8 cellular contexts compared by ENCODE assay signal in genomic region chr18:62715829-62716678, GRCh38. TPM values are rescaled to one million over a fixed set of nuclear protein-coding genes. Genes with fewer than 3 reads are reported as not detected.
DNase-seq lines count a peak whose midpoint lies in the region; ATAC-seq lines count a peak whose summit lies in the region.

No MANE protein-coding gene starts in this region.

- under 1% methylated on average over 57 of the region's 123 CpGs for WGBS in mesenchymal stem cell

- H3K23ac ChIP-seq in mesenchymal stem cell (ENCODE audit: low read length in 2 of 2), result peak overlapping the region; percentile 34 to 96

- POLR2A ChIA-PET in activated CD4-positive, alpha-beta memory T cell treated with anti-CD3 and anti-CD28 coated beads, Interleukin-2, amount 10 ng/mL, durations not matched to agents 7 days and 5 days (lab: Charles Lee), result interaction anchor here (0.6 to 2.4 kb wide), 8 partner anchors 83 to 267 kb away, joined by 3 to 8 read pairs (median 5); partner anchors contain the start of gene ZCCHC2

- H3K79me1 ChIP-seq in mesenchymal stem cell (replicated peaks; ENCODE audit: low read length, poor library complexity, severe bottlenecking), result peaks cover 5% of the 10 kb centered on the region

- H2BK120ac ChIP-seq in mesenchymal stem cell (ENCODE audit: low read depth, low read length), result peak overlapping the region; percentile 92

- H3K27ac ChIP-seq in mesenchymal stem cell (ENCODE audit: low read length, poor library complexity, severe bottlenecking), result no peak overlapping the region

- peak; percentile 70 for DNase-seq in NCI-H2227 (lab: John Stamatoyannopoulos, UW; ENCODE audit: unreplicated experiment)
- no peak for DNase-seq in NCI-H2227 treated with DMSO at 0.1 percent for 48 hours (lab: John Stamatoyannopoulos, UW)
- DNase-seq in NCI-H1930 (lab: John Stamatoyannopoulos, UW), result peak; percentile 12 to 46
- DNase-seq in activated CD4-positive, alpha-beta memory T cell treated with anti-CD3 and anti-CD28 coated beads, Interleukin-2, amount 10 ng/mL, durations not matched to agents 7 days and 5 days, result peak; percentile 74
- peak; percentile 5 for DNase-seq in effector CD8-positive, alpha-beta T cell (lab: John Stamatoyannopoulos, UW)
- DNase-seq in mesenchymal stem cell, result peak; percentile 75
- peak; percentile 17 for DNase-seq in stimulated activated CD8-positive, alpha-beta memory T cell treated with anti-CD3 and anti-CD28 coated beads, Interleukin-15, amount 100 ng/mL, for 1 hour (ENCODE audit: low read depth)

- H3K36me3 Mint-ChIP-seq in activated CD4-positive, alpha-beta memory T cell treated with anti-CD3 and anti-CD28 coated beads, Interleukin-2, amount 10 ng/mL, durations not matched to agents 7 days and 5 days (ENCODE audit: low read depth), result peaks cover 4% of the 10 kb centered on the region

- H3K9me3 ChIP-seq in mesenchymal stem cell (ENCODE audit: control insufficient read depth, low read length), result no peaks in the 10 kb centered on the region

- no peaks in the 10 kb centered on the region for H3K27me3 ChIP-seq in mesenchymal stem cell (ENCODE audit: control insufficient read depth in 1 of 2, insufficient read depth in 1 of 2, low read length in 2 of 2)

- H3K4me2 ChIP-seq in mesenchymal stem cell (ENCODE audit: low read length, poor library complexity, severe bottlenecking), result peak overlapping the region; percentile 94

- peaks cover 41% of the 10 kb centered on the region for H3K4me1 Mint-ChIP-seq in activated CD4-positive, alpha-beta memory T cell treated with anti-CD3 and anti-CD28 coated beads, Interleukin-2, amount 10 ng/mL, durations not matched to agents 7 days and 5 days

- peak overlapping the region; percentile 89 for H4K91ac ChIP-seq in mesenchymal stem cell (ENCODE audit: low read length)

- H3K4me3 Mint-ChIP-seq in activated CD4-positive, alpha-beta memory T cell treated with anti-CD3 and anti-CD28 coated beads, Interleukin-2, amount 10 ng/mL, durations not matched to agents 7 days and 5 days, result peak overlapping the region; percentile 75

- no peak overlapping the region for H2AK5ac ChIP-seq in mesenchymal stem cell (ENCODE audit: low read length, severe bottlenecking)

- peak overlapping the region; percentile 97 for H2AFZ ChIP-seq in mesenchymal stem cell (ENCODE audit: low read depth, low read length)

- H3K18ac ChIP-seq in mesenchymal stem cell (ENCODE audit: low read depth in 1 of 2, low read length in 2 of 2), result peak overlapping the region; percentile 90 to 97

- peak overlapping the region in 1 of 2 experiments; percentile 84 for H2BK12ac ChIP-seq in mesenchymal stem cell (ENCODE audit: low read length in 2 of 2)

- peaks cover 17% of the 10 kb centered on the region for H3K27me3 Mint-ChIP-seq in activated CD4-positive, alpha-beta memory T cell treated with anti-CD3 and anti-CD28 coated beads, Interleukin-2, amount 10 ng/mL, durations not matched to agents 7 days and 5 days

- H3K14ac ChIP-seq in mesenchymal stem cell (ENCODE audit: low read length in 2 of 2), result peak overlapping the region in 1 of 2 experiments; percentile 95

- peak overlapping the region; percentile 96 for H2BK15ac ChIP-seq in mesenchymal stem cell (ENCODE audit: low read depth, poor library complexity, severe bottlenecking)

- H3K36me3 ChIP-seq in mesenchymal stem cell (ENCODE audit: control insufficient read depth in 1 of 2, insufficient read depth in 2 of 2, low read depth in 1 of 2, low read length in 2 of 2), result no peaks in the 10 kb centered on the region

- peaks cover 13% of the 10 kb centered on the region for H3K4me1 ChIP-seq in mesenchymal stem cell (ENCODE audit: control insufficient read depth, insufficient read depth, low read depth, low read length)

- H4K8ac ChIP-seq in mesenchymal stem cell (ENCODE audit: low read length), result peak overlapping the region; percentile 80

- peak overlapping the region; percentile 47 to 75 for H3K4ac ChIP-seq in mesenchymal stem cell (ENCODE audit: low read depth in 1 of 2, low read length in 2 of 2)

- CTCF ChIA-PET in activated CD4-positive, alpha-beta memory T cell treated with anti-CD3 and anti-CD28 coated beads, Interleukin-2, amount 10 ng/mL, durations not matched to agents 7 days and 5 days (lab: Charles Lee), result interaction anchor here (1.0 to 5.5 kb wide), 6 partner anchors 130 to 295 kb away, joined by 4 to 55 read pairs (median 7); no protein-coding TSS in a partner anchor

- H3K9me3 Mint-ChIP-seq in activated CD4-positive, alpha-beta memory T cell treated with anti-CD3 and anti-CD28 coated beads, Interleukin-2, amount 10 ng/mL, durations not matched to agents 7 days and 5 days, result no peaks in the 10 kb centered on the region

- H3K27ac Mint-ChIP-seq in activated CD4-positive, alpha-beta memory T cell treated with anti-CD3 and anti-CD28 coated beads, Interleukin-2, amount 10 ng/mL, durations not matched to agents 7 days and 5 days, result peak overlapping the region; percentile 40

- peak overlapping the region; percentile 83 to 95 for H3K4me3 ChIP-seq in mesenchymal stem cell (ENCODE audit: insufficient read depth in 1 of 2, low read depth in 1 of 2, low read length in 2 of 2)

- peak overlapping the region; percentile 84 for H3K9ac ChIP-seq in mesenchymal stem cell (ENCODE audit: low read length)

- ATAC-seq in HG02678 (IDR thresholded peaks at IDR 0.05; ENCODE audit: unreplicated experiment), result peak; percentile 26

- H2BK5ac ChIP-seq in mesenchymal stem cell (ENCODE audit: low read depth, low read length, poor library complexity, severe bottlenecking), result no peak overlapping the region

RNA-seq across cellular contexts. Expression of gene PHLPP1, which starts 0.7 kb away (rescaled TPM):
- total RNA-seq in activated CD4-positive, alpha-beta memory T cell treated with anti-CD3 and anti-CD28 coated beads, Interleukin-2, amount 10 ng/mL, durations not matched to agents 7 days and 5 days, result 1 to 10 TPM; 8.1 to 8.9 TPM
- 4.1 TPM for polyA plus RNA-seq in mesenchymal stem cell (2013, experiment 1 of 2)
- polyA plus RNA-seq in mesenchymal stem cell (2013, experiment 2 of 2), result 4.8 TPM
